24 cellular contexts compared by ENCODE assay signal in the genomic region with DNA sequence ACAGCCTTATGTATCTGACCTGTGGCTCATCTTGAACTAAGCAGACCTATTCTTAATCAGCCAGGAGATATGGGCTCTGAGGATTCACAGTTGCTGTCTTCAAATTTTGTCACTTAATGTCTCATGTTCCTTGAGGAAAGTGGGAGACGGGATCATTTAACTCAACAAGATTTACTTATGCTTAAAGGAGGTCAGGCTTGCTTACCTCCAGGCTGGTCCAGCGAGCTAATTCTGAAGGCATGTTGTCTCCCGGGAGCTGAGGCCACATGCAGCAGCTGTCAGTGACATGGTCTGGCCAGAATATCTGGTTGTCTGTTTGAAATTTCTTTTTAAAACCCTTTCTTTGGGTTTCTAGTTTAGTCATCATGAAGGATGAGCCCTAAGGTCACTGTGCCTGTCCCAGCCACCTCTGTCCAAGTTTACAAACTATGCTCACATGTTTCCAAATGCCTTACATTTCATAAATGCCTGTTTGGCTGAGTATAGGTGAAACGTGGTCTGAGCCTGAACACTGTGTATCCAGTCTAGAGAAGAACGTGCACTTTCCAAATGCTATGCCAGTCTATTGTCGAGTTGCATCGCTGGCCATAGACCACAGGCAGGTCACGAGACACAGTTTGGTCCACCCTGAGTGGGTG. TPM values are rescaled to one million over a fixed set of nuclear protein-coding genes. Genes with fewer than 3 reads are reported as not detected.
A peak's percentile ranks its signal among the peaks of the same experiment; 100 is the strongest.
DNase-seq lines count a peak whose midpoint lies in the region; ATAC-seq, FAIRE-seq and TF ChIP-seq lines count a peak whose summit lies in the region.
"Had no signal": no experiment of that assay in that cellular context is flagged by ENCODE, and none has a peak within 500 bp of the region (broad histone marks: within the 10 kb centered on the region; RNA-seq: fewer than 3 reads in every experiment).

No MANE protein-coding gene starts in this region.

- H3K4me3 Mint-ChIP-seq in astrocyte (ENCODE audit: unreplicated experiment) = no peak overlapping the region
- H3K4me3 Mint-ChIP-seq: brain; H9; natural killer cell treated with Interleukin-12 subunit alpha and Interleukin-12 subunit beta and Interleukin-15 and Interleukin-18, amount 100 ng/mL, for 72 hours had no signal

- no peak overlapping the region for H3K4me3 ChIP-seq in GM23248
- H3K4me3 ChIP-seq in astrocyte (ENCODE audit: insufficient read depth, low read depth, low read length) = no peak overlapping the region
- H3K4me3 ChIP-seq in gastrocnemius medialis = no peak overlapping the region
- H3K4me3 ChIP-seq in osteoblast (ENCODE audit: insufficient read depth, low read length) = no peak overlapping the region
- H3K4me3 ChIP-seq: lung, SJSA1 had no signal

- H3K9me3 ChIP-seq in GM23248 (ENCODE audit: low read depth) (no peaks in the 10 kb centered on the region), astrocyte (ENCODE audit: insufficient read depth, low read depth, low read length) (no peaks in the 10 kb centered on the region), gastrocnemius medialis (no peaks in the 10 kb centered on the region), osteoblast (ENCODE audit: low read depth, low read length) (no peaks in the 10 kb centered on the region)
- H3K9me3 ChIP-seq: SJSA1 had no signal

- H2AFZ ChIP-seq in GM23248 (peak overlapping the region; percentile 19), astrocyte (ENCODE audit: low read depth, low read length) (no peak overlapping the region), osteoblast (ENCODE audit: low read length) (no peak overlapping the region)

- H3K9ac ChIP-seq in GM23248 (no peak overlapping the region), astrocyte (ENCODE audit: low read length) (no peak overlapping the region)

- H3K27ac ChIP-seq in GM23248 (peak overlapping the region; percentile 4; the same call in 1 of the 2 replicates), astrocyte (ENCODE audit: low read depth, low read length) (no peak overlapping the region), gastrocnemius medialis (peak overlapping the region; percentile 69 to 84 (median 78)), osteoblast (ENCODE audit: low read depth, low read length) (no peak overlapping the region)
- H3K27ac ChIP-seq: SJSA1 had no signal

- no peaks in the 10 kb centered on the region for H3K36me3 Mint-ChIP-seq in astrocyte (ENCODE audit: low read depth, unreplicated experiment)
- H3K36me3 Mint-ChIP-seq: natural killer cell treated with Interleukin-12 subunit alpha and Interleukin-12 subunit beta and Interleukin-15 and Interleukin-18, amount 100 ng/mL, for 72 hours had no signal

- intact Hi-C loops in left cardiac atrium (cut with DNase I) (no loop called here), gastrocnemius medialis (cut with DNase I; ENCODE audit: low total_unique reads) (loop anchor here (1.0 kb wide), 1 partner anchor 10 kb away; no protein-coding TSS in a partner anchor)

- peaks cover 4% of the 10 kb centered on the region for H3K9me3 Mint-ChIP-seq in astrocyte (ENCODE audit: unreplicated experiment)
- H3K9me3 Mint-ChIP-seq: H9 had no signal

- peak overlapping the region; percentile 90 for H3K27ac Mint-ChIP-seq in astrocyte (ENCODE audit: unreplicated experiment)
- H3K27ac Mint-ChIP-seq: H9; natural killer cell treated with Interleukin-12 subunit alpha and Interleukin-12 subunit beta and Interleukin-15 and Interleukin-18, amount 100 ng/mL, for 72 hours had no signal

- no peaks in the 10 kb centered on the region for H3K27me3 Mint-ChIP-seq in astrocyte (ENCODE audit: low read depth, unreplicated experiment)
- H3K27me3 Mint-ChIP-seq: natural killer cell treated with Interleukin-12 subunit alpha and Interleukin-12 subunit beta and Interleukin-15 and Interleukin-18, amount 100 ng/mL, for 72 hours had no signal

- peak overlapping the region; percentile 17 for H3K4me2 ChIP-seq in GM23248 (ENCODE audit: unreplicated experiment)
- H3K4me2 ChIP-seq in astrocyte (ENCODE audit: low read length) = no peak overlapping the region
- H3K4me2 ChIP-seq in osteoblast (ENCODE audit: insufficient read depth, low read length) = no peak overlapping the region

- H3K79me2 ChIP-seq in GM23248 (ENCODE audit: insufficient read depth) (no peaks in the 10 kb centered on the region), astrocyte (ENCODE audit: insufficient read depth, low read length) (no peaks in the 10 kb centered on the region), osteoblast (ENCODE audit: insufficient read depth, low read length) (no peaks in the 10 kb centered on the region)

- ATAC-seq in left cardiac atrium (peak; percentile 31 to 44), gastrocnemius medialis (peak; percentile 94 to 96), HG02678 (IDR thresholded peaks at IDR 0.05; ENCODE audit: unreplicated experiment) (no peak), HG03457 (IDR thresholded peaks at IDR 0.05; ENCODE audit: unreplicated experiment) (no peak)
- ATAC-seq: natural killer cell treated with Interleukin-12 subunit alpha and Interleukin-12 subunit beta and Interleukin-15 and Interleukin-18, amount 100 ng/mL, for 72 hours had no signal

- in situ Hi-C loops in GM23248 (cut with MboI) = no loop called here
- in situ Hi-C loops in gastrocnemius medialis (cut with MboI; ENCODE audit: low sequenced_read_pairs in 4 of 4) = no loop called here

- WGBS in GM23248 (ENCODE audit: low coverage in 1 of 2, low lambda C conversion rate in 2 of 2, missing lambda C conversion rate in 2 of 2), 2 experiments = 19 to 30% methylated on average over 8 of the region's 8 CpGs

- DNase-seq in GM23248 (peak; percentile 34), astrocyte (ENCODE audit: low read depth) (peak; percentile 40), left cardiac atrium (no peak), gastrocnemius medialis (peak; percentile 60 to 63), SIG-M5 (lab: John Stamatoyannopoulos, UW) (no peak), osteoblast (ENCODE audit: insufficient read length, low spot score, missing footprints) (no peak)
- DNase-seq: activated CD4-positive, alpha-beta T cell treated with anti-CD3 and anti-CD28 coated beads for 4 hours; activated naive CD4-positive, alpha-beta T cell treated with Interleukin-2 at 50 U/mL for 16 hours; AML-193; GDM1; H9; MM.1S; NCI-H1694 treated with DMSO at 0.1 percent for 48 hours; NCI-H446; retina; stimulated activated CD4-positive, alpha-beta T cell treated with anti-CD3 and anti-CD28 coated beads, Interleukin-1b, Interleukin-23, amount 100 ng/mL, for 48 hours; T1000 had no signal

- H3K27me3 ChIP-seq in GM23248 (replicated peaks; ENCODE audit: insufficient read depth) (no peaks in the 10 kb centered on the region), astrocyte (ENCODE audit: insufficient read depth, low read length) (no peaks in the 10 kb centered on the region), gastrocnemius medialis (no peaks in the 10 kb centered on the region), osteoblast (ENCODE audit: insufficient read depth, low read length) (no peaks in the 10 kb centered on the region)
- H3K27me3 ChIP-seq: SJSA1 had no signal

- H4K20me1 ChIP-seq in GM23248 (ENCODE audit: insufficient read depth) = no peaks in the 10 kb centered on the region
- no peaks in the 10 kb centered on the region for H4K20me1 ChIP-seq in astrocyte (ENCODE audit: insufficient read depth, low read length)
- no peaks in the 10 kb centered on the region for H4K20me1 ChIP-seq in osteoblast (ENCODE audit: insufficient read depth, low read length)

- no peak for FAIRE-seq in astrocyte (lab: Jason Lieb, UNC)

- H3K4me1 Mint-ChIP-seq in astrocyte (ENCODE audit: low read depth, unreplicated experiment) = peaks cover 34% of the 10 kb centered on the region

- no peaks in the 10 kb centered on the region for H3K36me3 ChIP-seq in GM23248 (ENCODE audit: low read depth)
- H3K36me3 ChIP-seq in astrocyte (ENCODE audit: insufficient read depth, low read length) = no peaks in the 10 kb centered on the region
- no peaks in the 10 kb centered on the region for H3K36me3 ChIP-seq in gastrocnemius medialis
- no peaks in the 10 kb centered on the region for H3K36me3 ChIP-seq in osteoblast (ENCODE audit: insufficient read depth, low read length)
- H3K36me3 ChIP-seq: SJSA1 had no signal

- H3K9me2 ChIP-seq in GM23248 (ENCODE audit: insufficient read depth) = no peaks in the 10 kb centered on the region

- H3F3A ChIP-seq in GM23248 (ENCODE audit: insufficient read depth) = peaks cover 29% of the 10 kb centered on the region

- peaks cover 44% of the 10 kb centered on the region for H3K4me1 ChIP-seq in GM23248 (ENCODE audit: insufficient read depth)
- H3K4me1 ChIP-seq in astrocyte (ENCODE audit: insufficient read depth, low read length) = peaks cover 32% of the 10 kb centered on the region
- peaks cover 45 to 50% of the 10 kb centered on the region in 2 donors for H3K4me1 ChIP-seq in gastrocnemius medialis
- H3K4me1 ChIP-seq in osteoblast (ENCODE audit: insufficient read depth, low read length) = peaks cover 41% of the 10 kb centered on the region

- TF ChIP-seq CTCF in astrocyte (IDR thresholded peaks at IDR 0.05; ENCODE audit: insufficient read depth, low read depth, low read length) (no peak), gastrocnemius medialis (IDR thresholded peaks at IDR 0.05 in 4 of 5, conservative IDR thresholded peaks at IDR 0.05 in 1 of 5) (no peak), osteoblast (IDR thresholded peaks at IDR 0.05; ENCODE audit: extremely low read depth, low read depth, low read length) (no peak)

- no peak for TF ChIP-seq POLR2A in gastrocnemius medialis (IDR thresholded peaks at IDR 0.05)

RNA-seq across cellular contexts. Expression of gene LRTM1, which starts 26.8 kb away (rescaled TPM):
- total RNA-seq in GM23248 (2014; rRNA removed; shearing (Covaris generic)) = not detected in 2 replicates
- not detected in 2 replicates for polyA plus RNA-seq in GM23248 (2016; fragmentation: Nextera tagmentation; extraction: Ambion mirVana)
- total RNA-seq in astrocyte = not detected in 2 replicates
- total RNA-seq in left cardiac atrium = not detected
- total RNA-seq in gastrocnemius medialis = not detected
- not detected in 2 replicates for total RNA-seq in osteoblast
- total RNA-seq: H9; lung; natural killer cell treated with Interleukin-12 subunit alpha and Interleukin-12 subunit beta and Interleukin-15 and Interleukin-18, amount 100 ng/mL, for 72 hours; SJSA1; subcutaneous adipose tissue had no signal
- polyA plus RNA-seq: lung had no signal

Comparison
In these comparisons a context has a peak if more than half of its experiments do, and no peak if none do; other contexts are left out.
1. DNase-seq: peak in GM23248 (single experiment), astrocyte (single experiment) and gastrocnemius medialis (2 of 2); none in left cardiac atrium (single experiment), SIG-M5 (single experiment) and osteoblast (single experiment).
2. H3K27ac ChIP-seq: peak in GM23248 (single experiment) and gastrocnemius medialis (4 of 4); none in astrocyte (single experiment) and osteoblast (single experiment).
3. ATAC-seq: peak in left cardiac atrium (2 of 2) and gastrocnemius medialis (2 of 2); none in HG02678 (single experiment) and HG03457 (single experiment).